In genomic region chr10:69619626-69620025, GRCh38 we compare ENCODE assay signal across 38 cellular contexts. TPM values are rescaled to one million over a fixed set of nuclear protein-coding genes. Genes with fewer than 3 reads are reported as not detected.
"Had no signal": no experiment of that assay in that cellular context is flagged by ENCODE, and none has a peak within 500 bp of the region (broad histone marks: within the 10 kb centered on the region; RNA-seq: fewer than 3 reads in every experiment).

No MANE protein-coding gene starts in this region.

- H3K4me2 ChIP-seq: KMS-11 had no signal

- H3K27ac ChIP-seq: KMS-11 had no signal

- H3K4me3 ChIP-seq: MG63 had no signal

- DNase-seq: Karpas-422, Kasumi-1, MG63, MM.1S, MV-4-11, NCI-H1048, NCI-H1092 treated with DMSO at 0.1 percent for 48 hours, NCI-H1105, NCI-H1105 treated with DMSO at 0.1 percent for 48 hours, NCI-H1417, NCI-H1417 treated with DMSO at 0.1 percent for 48 hours, NCI-H1436, NCI-H1436 treated with DMSO at 0.1 percent for 48 hours, NCI-H146, NCI-H1694, NCI-H1694 treated with DMSO at 0.1 percent for 48 hours, NCI-H187, NCI-H187 treated with DMSO at 0.1 percent for 48 hours, NCI-H1930, NCI-H2029, NCI-H2029 treated with DMSO at 0.1 percent for 48 hours, NCI-H2081, NCI-H2081 treated with DMSO at 0.1 percent for 48 hours, NCI-H2107, NCI-H2171, NCI-H2171 treated with DMSO at 0.1 percent for 48 hours, NCI-H2227 treated with DMSO at 0.1 percent for 48 hours, NCI-H226, NCI-H345, NCI-H446, NCI-H446 treated with DMSO at 0.1 percent for 48 hours, NCI-H510A, NCI-H510A treated with DMSO at 0.1 percent for 48 hours had no signal

- H3K27me3 ChIP-seq: MG63 had no signal

- H3K36me3 ChIP-seq: MG63 had no signal

- H3K9ac ChIP-seq: KMS-11 had no signal

RNA-seq across cellular contexts. Expression of gene FAM241B, which starts 10.4 kb away (rescaled TPM):
- total RNA-seq: LHCN-M2 had no signal

RNA-seq across cellular contexts. Expression of gene NEUROG3, which starts 46.4 kb away (rescaled TPM):
- total RNA-seq: LHCN-M2, M059J, MCF 10A, NCI-H460 had no signal
